13 cellular contexts compared by ENCODE assay signal in genomic region chr17:61009619-61010018, GRCh38.
DNase-seq lines count a peak whose midpoint lies in the region; ATAC-seq and TF ChIP-seq lines count a peak whose summit lies in the region.
"Had no signal": no experiment of that assay in that cellular context is flagged by ENCODE, and none has a peak within 500 bp of the region (broad histone marks: within the 10 kb centered on the region; RNA-seq: fewer than 3 reads in every experiment).

No MANE protein-coding gene starts in this region.

- DNase-seq in GM06990 (ENCODE audit: extremely low read depth, insufficient read length): peak; percentile 10
- DNase-seq in SK-N-SH: no peak
- peak; percentile 15 for DNase-seq in inferior parietal cortex (ENCODE audit: extremely low spot score)
- no peak for DNase-seq in immature natural killer cell
- no peak for DNase-seq in NCI-H1436 treated with DMSO at 0.1 percent for 48 hours (lab: John Stamatoyannopoulos, UW)
- no peak for DNase-seq in AG20443 (ENCODE audit: low spot score)
- no peak for DNase-seq in omental fat pad (ENCODE audit: low spot score)
- DNase-seq: activated CD4-positive, alpha-beta T cell treated with anti-CD3 and anti-CD28 coated beads, Interleukin-2, amount 50 U/mL, for 1 hour; stimulated activated CD4-positive, alpha-beta T cell treated with anti-CD3 and anti-CD28 coated beads, Interleukin-4, amount 100 ng/mL, for 1 hour; stimulated activated naive CD8-positive, alpha-beta T cell treated with anti-CD3 and anti-CD28 coated beads, Interleukin-15, Interleukin-2, amounts not matched to agents 100 U/mL and 50 U/mL, for 24 hours had no signal

- H3K27me3 ChIP-seq in GM06990 (replicated peaks; ENCODE audit: control insufficient read depth, insufficient read depth, low read length) (no peaks in the 10 kb centered on the region), SK-N-SH (ENCODE audit: insufficient read depth) (no peaks in the 10 kb centered on the region)

- no peaks in the 10 kb centered on the region for H3K4me1 Mint-ChIP-seq in immature natural killer cell
- H3K4me1 Mint-ChIP-seq: CD14-positive monocyte had no signal

- 83% methylated on average over 1 of the region's 1 CpG for WGBS in SK-N-SH (ENCODE audit: low lambda C conversion rate)

- H3K4me1 ChIP-seq in SK-N-SH (ENCODE audit: control insufficient read depth in 1 of 2, insufficient read depth in 2 of 2, low read depth in 1 of 2, low read length in 1 of 2): peaks cover 11 to 15% of the 10 kb centered on the region in 2 experiments; a peak in 3 of 4 replicates
- H3K4me1 ChIP-seq: parathyroid adenoma had no signal

- no peak overlapping the region for H3K4me2 ChIP-seq in SK-N-SH

- no peak overlapping the region for H3K9ac ChIP-seq in SK-N-SH
- H3K9ac ChIP-seq: parathyroid adenoma had no signal

- no peaks in the 10 kb centered on the region for H3K79me2 ChIP-seq in SK-N-SH (ENCODE audit: insufficient read depth)
- H3K79me2 ChIP-seq: parathyroid adenoma had no signal

- H3K9me3 Mint-ChIP-seq in immature natural killer cell: peaks cover 0 to 2% (median 0%) of the 10 kb centered on the region in 6 donors

- H3K4me3 Mint-ChIP-seq in immature natural killer cell: no peak overlapping the region
- H3K4me3 Mint-ChIP-seq: CD14-positive monocyte had no signal

- H3K9me3 ChIP-seq in SK-N-SH: no peaks in the 10 kb centered on the region

- no peaks in the 10 kb centered on the region for H4K20me1 ChIP-seq in SK-N-SH (ENCODE audit: insufficient read depth)

- peak overlapping the region; percentile 11; the same call in 1 of the 2 replicates for H2AFZ ChIP-seq in SK-N-SH (ENCODE audit: low read depth)
- H2AFZ ChIP-seq: parathyroid adenoma had no signal

- peaks cover 0 to 3% (median 0%) of the 10 kb centered on the region in 3 donors for H3K27me3 Mint-ChIP-seq in immature natural killer cell (ENCODE audit: low read depth in 3 of 3)

- CTCF ChIA-PET in SK-N-SH (lab: Yijun Ruan, JAX): interaction anchor here (0.6 to 1.9 kb wide), 4 partner anchors 12 to 222 kb away, joined by 3 to 6 read pairs (median 3); no protein-coding TSS in a partner anchor

- peak overlapping the region; percentile 23 to 82; a peak in 3 of 4 replicates for H3K27ac ChIP-seq in SK-N-SH (ENCODE audit: low read depth in 2 of 2, low read length in 1 of 2)
- H3K27ac ChIP-seq: parathyroid adenoma had no signal

- H3K36me3 Mint-ChIP-seq in immature natural killer cell: peaks cover 0 to 10% (median 4%) of the 10 kb centered on the region in 3 donors

- no peak for TF ChIP-seq RAD21 in SK-N-SH (IDR thresholded peaks at IDR 0.05; ENCODE audit: low read length)

- no peak overlapping the region for H3K27ac Mint-ChIP-seq in immature natural killer cell
- H3K27ac Mint-ChIP-seq: CD14-positive monocyte had no signal

- no peak for TF ChIP-seq CTCF in GM06990 (IDR thresholded peaks at IDR 0.05; ENCODE audit: insufficient read depth, low read length, poor library complexity, severe bottlenecking)
- no peak for TF ChIP-seq CTCF in SK-N-SH (IDR thresholded peaks at IDR 0.05)
- no peak for TF ChIP-seq CTCF in omental fat pad (IDR thresholded peaks at IDR 0.05)

- peaks cover 9% of the 10 kb centered on the region for H3F3A ChIP-seq in SK-N-SH (replicated peaks; ENCODE audit: insufficient read depth)

- TF ChIP-seq EP300 in SK-N-SH (IDR thresholded peaks at IDR 0.05; ENCODE audit: borderline replicate concordance in 1 of 2, low read depth in 1 of 2, low read length in 1 of 2): no peak

- POLR2A ChIA-PET in SK-N-SH (lab: Yijun Ruan, JAX): interaction anchor here (1.0 kb wide), 1 partner anchor 403 kb away, joined by 6 read pairs; no protein-coding TSS in a partner anchor

- H3K4me3 ChIP-seq in GM06990 (replicated peaks; ENCODE audit: low read depth, low read length) (no peak overlapping the region), SK-N-SH (ENCODE audit: low read depth in 2 of 2, low read length in 1 of 2) (no peak overlapping the region)

- no peaks in the 10 kb centered on the region for H3K9me2 ChIP-seq in SK-N-SH

- peak; percentile 58 for ATAC-seq in GM21619 (IDR thresholded peaks at IDR 0.05; ENCODE audit: unreplicated experiment)
- ATAC-seq in omental fat pad (ENCODE audit: low FRiP score): no peak
- ATAC-seq: stimulated activated naive CD8-positive, alpha-beta T cell treated with anti-CD3 and anti-CD28 coated beads, Interleukin-15, Interleukin-2, amounts not matched to agents 100 U/mL and 50 U/mL, for 24 hours had no signal

- H3K36me3 ChIP-seq in GM06990 (ENCODE audit: control insufficient read depth, insufficient read depth, low read length) (no peaks in the 10 kb centered on the region), SK-N-SH (replicated peaks in 1 of 2; ENCODE audit: control insufficient read depth in 1 of 2, insufficient read depth in 2 of 2, low read length in 1 of 2) (no peaks in the 10 kb centered on the region)

TF ChIP-seq in SK-N-SH, 30 proteins besides CTCF, POLR2A, EP300 and RAD21:
- TF ChIP-seq NRF1 (IDR thresholded peaks at IDR 0.05; ENCODE audit: low read depth, low read length): no peak
- peak; percentile 38; the same call in 1 of the 2 replicates for TF ChIP-seq TCF12 (IDR thresholded peaks at IDR 0.05)
- peak; percentile 71 for TF ChIP-seq NFIC (IDR thresholded peaks at IDR 0.05; ENCODE audit: borderline replicate concordance)

Comparison
In these comparisons a context has a peak if more than half of its experiments do, and no peak if none do; other contexts are left out.
1. DNase-seq: peak in GM06990 (single experiment) and inferior parietal cortex (single experiment); none in SK-N-SH (single experiment), immature natural killer cell (0 of 3), NCI-H1436 treated with DMSO at 0.1 percent for 48 hours (single experiment), AG20443 (single experiment) and omental fat pad (single experiment).